Comparison of ENCODE assay signal across 8 cellular contexts in genomic region chrX:17377047-17377692, GRCh38. TPM values are rescaled to one million over a fixed set of nuclear protein-coding genes. Genes with fewer than 3 reads are reported as not detected.
A peak's percentile ranks its signal among the peaks of the same experiment; 100 is the strongest.
DNase-seq lines count a peak whose midpoint lies in the region; ATAC-seq and FAIRE-seq lines count a peak whose summit lies in the region.

No MANE protein-coding gene starts in this region.

- H3K27me3 Mint-ChIP-seq in activated CD4-positive, alpha-beta memory T cell treated with anti-CD3 and anti-CD28 coated beads for 36 hours, result peaks cover 26% of the 10 kb centered on the region
- peaks cover 26% of the 10 kb centered on the region for H3K27me3 Mint-ChIP-seq in activated CD4-positive, alpha-beta memory T cell treated with anti-CD3 and anti-CD28 coated beads, Interleukin-2, amount 10 ng/mL, durations not matched to agents 7 days and 5 days

- H3K27ac Mint-ChIP-seq in activated CD4-positive, alpha-beta memory T cell treated with anti-CD3 and anti-CD28 coated beads for 36 hours, result peak overlapping the region; percentile 38
- no peak overlapping the region for H3K27ac Mint-ChIP-seq in activated CD4-positive, alpha-beta memory T cell treated with anti-CD3 and anti-CD28 coated beads, Interleukin-2, amount 10 ng/mL, durations not matched to agents 7 days and 5 days

- H3K4me3 Mint-ChIP-seq in activated CD4-positive, alpha-beta memory T cell treated with anti-CD3 and anti-CD28 coated beads for 36 hours, result peak overlapping the region; percentile 24
- H3K4me3 Mint-ChIP-seq in activated CD4-positive, alpha-beta memory T cell treated with anti-CD3 and anti-CD28 coated beads, Interleukin-2, amount 10 ng/mL, durations not matched to agents 7 days and 5 days, result no peak overlapping the region

- ATAC-seq in HG02798 (IDR thresholded peaks at IDR 0.05; ENCODE audit: poor library complexity, unreplicated experiment) (no peak), HG03045 (IDR thresholded peaks at IDR 0.05; ENCODE audit: unreplicated experiment) (no peak)

- DNase-seq in activated CD4-positive, alpha-beta memory T cell treated with anti-CD3 and anti-CD28 coated beads for 36 hours, result peak; percentile 50
- DNase-seq in activated CD4-positive, alpha-beta memory T cell treated with anti-CD3 and anti-CD28 coated beads, Interleukin-2, amount 10 ng/mL, durations not matched to agents 7 days and 5 days, result no peak
- DNase-seq in SHP77 (lab: John Stamatoyannopoulos, UW), result peak; percentile 40 to 80
- DNase-seq in fibroblast of peridontal ligament (ENCODE audit: extremely low read depth), result peak; percentile 34
- peak; percentile 82 for DNase-seq in posterior vena cava (ENCODE audit: low spot score)
- no peak for DNase-seq in HTR-8/SVneo (ENCODE audit: insufficient read length, low spot score)

- peaks cover 2% of the 10 kb centered on the region for H3K36me3 Mint-ChIP-seq in activated CD4-positive, alpha-beta memory T cell treated with anti-CD3 and anti-CD28 coated beads for 36 hours
- no peaks in the 10 kb centered on the region for H3K36me3 Mint-ChIP-seq in activated CD4-positive, alpha-beta memory T cell treated with anti-CD3 and anti-CD28 coated beads, Interleukin-2, amount 10 ng/mL, durations not matched to agents 7 days and 5 days (ENCODE audit: low read depth)

- FAIRE-seq in HTR-8/SVneo (lab: Jason Lieb, UNC), result no peak

- intact Hi-C loops in activated CD4-positive, alpha-beta memory T cell treated with anti-CD3 and anti-CD28 coated beads for 36 hours (cut with micrococcal nuclease), result loop anchor here (1.0 to 10.0 kb wide), 5 partner anchors 64 to 360 kb away; partner anchors contain the start of gene SCML1
- intact Hi-C loops in posterior vena cava (cut with DNase I), result loop anchor here (10.0 kb wide), 2 partner anchors 168 to 218 kb away; no protein-coding TSS in a partner anchor

- peaks cover 3% of the 10 kb centered on the region for H3K9me3 Mint-ChIP-seq in activated CD4-positive, alpha-beta memory T cell treated with anti-CD3 and anti-CD28 coated beads for 36 hours
- H3K9me3 Mint-ChIP-seq in activated CD4-positive, alpha-beta memory T cell treated with anti-CD3 and anti-CD28 coated beads, Interleukin-2, amount 10 ng/mL, durations not matched to agents 7 days and 5 days, result no peaks in the 10 kb centered on the region

- POLR2A ChIA-PET in activated CD4-positive, alpha-beta memory T cell treated with anti-CD3 and anti-CD28 coated beads for 36 hours (lab: Charles Lee), result no interaction called here
- POLR2A ChIA-PET in activated CD4-positive, alpha-beta memory T cell treated with anti-CD3 and anti-CD28 coated beads, Interleukin-2, amount 10 ng/mL, durations not matched to agents 7 days and 5 days (lab: Charles Lee), result no interaction called here

- CTCF ChIA-PET in activated CD4-positive, alpha-beta memory T cell treated with anti-CD3 and anti-CD28 coated beads for 36 hours (lab: Charles Lee), result no interaction called here
- CTCF ChIA-PET in activated CD4-positive, alpha-beta memory T cell treated with anti-CD3 and anti-CD28 coated beads, Interleukin-2, amount 10 ng/mL, durations not matched to agents 7 days and 5 days (lab: Charles Lee), result no interaction called here

- H3K4me1 Mint-ChIP-seq in activated CD4-positive, alpha-beta memory T cell treated with anti-CD3 and anti-CD28 coated beads for 36 hours (ENCODE audit: low read depth), result peaks cover 9% of the 10 kb centered on the region
- H3K4me1 Mint-ChIP-seq in activated CD4-positive, alpha-beta memory T cell treated with anti-CD3 and anti-CD28 coated beads, Interleukin-2, amount 10 ng/mL, durations not matched to agents 7 days and 5 days, result peaks cover 2% of the 10 kb centered on the region

RNA-seq across cellular contexts. Expression of gene NHS, which starts 2.2 kb away (rescaled TPM):
- total RNA-seq in activated CD4-positive, alpha-beta memory T cell treated with anti-CD3 and anti-CD28 coated beads for 36 hours, result 1 to 10 TPM; 4.8 to 5.0 TPM
- total RNA-seq in activated CD4-positive, alpha-beta memory T cell treated with anti-CD3 and anti-CD28 coated beads, Interleukin-2, amount 10 ng/mL, durations not matched to agents 7 days and 5 days, result under 1 TPM; 0.43 to 0.71 TPM
- total RNA-seq in posterior vena cava, result 10 to 100 TPM; 11.1 to 12.2 TPM

Comparison
In these comparisons a context has a peak if more than half of its experiments do, and no peak if none do; other contexts are left out.
1. DNase-seq: peak in activated CD4-positive, alpha-beta memory T cell treated with anti-CD3 and anti-CD28 coated beads for 36 hours (single experiment), SHP77 (2 of 2), fibroblast of peridontal ligament (single experiment) and posterior vena cava (single experiment); none in activated CD4-positive, alpha-beta memory T cell treated with anti-CD3 and anti-CD28 coated beads, Interleukin-2, amount 10 ng/mL, durations not matched to agents 7 days and 5 days (single experiment) and HTR-8/SVneo (single experiment).